ENCODE assay signal across 1 cellular context in genomic region chr1:56494306-56494705, GRCh38.
TF ChIP-seq lines count a peak whose summit lies in the region.

No MANE protein-coding gene starts in this region.

TF ChIP-seq in HepG2, 621 proteins besides CTCF, POLR2A, EP300 and RAD21 (continued from another document and continues in another):
- TF ChIP-seq ZHX1 (CRISPR knock-in tag; IDR thresholded peaks at IDR 0.05; ENCODE audit: low read depth) = no peak
- no peak for TF ChIP-seq HNRNPK (IDR thresholded peaks at IDR 0.05; ENCODE audit: low read depth, low read length, poor library complexity, severe bottlenecking)
- TF ChIP-seq EEA1 (CRISPR knock-in tag; IDR thresholded peaks at IDR 0.05; ENCODE audit: borderline replicate concordance) = no peak
- TF ChIP-seq MIER3 (CRISPR knock-in tag; IDR thresholded peaks at IDR 0.05; ENCODE audit: borderline replicate concordance) = 0 out of 2 replicates have a peak, but pooled peaks have one; percentile 59
- no peak for TF ChIP-seq THAP8 (CRISPR knock-in tag; IDR thresholded peaks at IDR 0.05; ENCODE audit: borderline replicate concordance)
- TF ChIP-seq SIX1 (CRISPR knock-in tag; IDR thresholded peaks at IDR 0.05; ENCODE audit: borderline replicate concordance) = peak; percentile 58; the same call in 1 of the 2 replicates
- TF ChIP-seq HMG20A (CRISPR knock-in tag; IDR thresholded peaks at IDR 0.05; ENCODE audit: borderline replicate concordance) = peak; percentile 95; the same call in 1 of the 2 replicates
- TF ChIP-seq ZNF549 (CRISPR knock-in tag; IDR thresholded peaks at IDR 0.05) = no peak
- TF ChIP-seq DMAP1 (CRISPR knock-in tag; IDR thresholded peaks at IDR 0.05) = peak; percentile 72; the same call in 1 of the 2 replicates
- TF ChIP-seq ZNF142 (CRISPR knock-in tag; IDR thresholded peaks at IDR 0.05) = peak; percentile 46; the same call in 1 of the 2 replicates
- TF ChIP-seq HNF1A (IDR thresholded peaks at IDR 0.05; ENCODE audit: low read depth) = peak; percentile 76
- peak; percentile 86; the same call in 1 of the 2 replicates for TF ChIP-seq HNF1A (CRISPR knock-in tag; IDR thresholded peaks at IDR 0.05; ENCODE audit: borderline replicate concordance)
- peak; percentile 96 for TF ChIP-seq PITX1 (CRISPR knock-in tag; IDR thresholded peaks at IDR 0.05)
- peak; percentile 88 for TF ChIP-seq HDAC2 (CRISPR knock-in tag; IDR thresholded peaks at IDR 0.05)
- TF ChIP-seq MTA1 (CRISPR knock-in tag; IDR thresholded peaks at IDR 0.05; ENCODE audit: borderline replicate concordance) = peak; percentile 68; the same call in 1 of the 2 replicates
- TF ChIP-seq EZH2 (conservative IDR thresholded peaks at IDR 0.05; ENCODE audit: low read depth, low read length) = no peak
- TF ChIP-seq ETS1 (CRISPR knock-in tag; IDR thresholded peaks at IDR 0.05) = no peak
- peak; percentile 88 for TF ChIP-seq NR2F6 (IDR thresholded peaks at IDR 0.05)
- peak; percentile 83 for TF ChIP-seq NR2F6 (CRISPR knock-in tag; IDR thresholded peaks at IDR 0.05)
- no peak for TF ChIP-seq PHF20 (CRISPR knock-in tag; IDR thresholded peaks at IDR 0.05)
- TF ChIP-seq ARID5B (CRISPR knock-in tag; IDR thresholded peaks at IDR 0.05) = peak; percentile 97
- TF ChIP-seq ZNF124 (CRISPR knock-in tag; IDR thresholded peaks at IDR 0.05) = peak; percentile 86
- TF ChIP-seq ZNF800 (CRISPR knock-in tag; IDR thresholded peaks at IDR 0.05) = peak; percentile 43; the same call in 1 of the 2 replicates
- TF ChIP-seq TFDP1 (CRISPR knock-in tag; IDR thresholded peaks at IDR 0.05; ENCODE audit: borderline replicate concordance) = peak; percentile 40; the same call in 1 of the 2 replicates
- peak; percentile 54; the same call in 1 of the 2 replicates for TF ChIP-seq ZNF691 (CRISPR knock-in tag; IDR thresholded peaks at IDR 0.05; ENCODE audit: borderline replicate concordance, low read depth)
- TF ChIP-seq IKZF1 (IDR thresholded peaks at IDR 0.05) = no peak
- peak; percentile 85 for TF ChIP-seq ZSCAN9 (CRISPR knock-in tag; IDR thresholded peaks at IDR 0.05; ENCODE audit: borderline replicate concordance)
- TF ChIP-seq ZNF761 (CRISPR knock-in tag; conservative IDR thresholded peaks at IDR 0.05) = 0 out of 2 replicates have a peak, but pooled peaks have one; percentile 66
- no peak for TF ChIP-seq ZFP41 (CRISPR knock-in tag; IDR thresholded peaks at IDR 0.05; ENCODE audit: borderline replicate concordance)
- 0 out of 2 replicates have a peak, but pooled peaks have one; percentile 73 for TF ChIP-seq KLF11 (CRISPR knock-in tag; IDR thresholded peaks at IDR 0.05)
- TF ChIP-seq ZNF766 (CRISPR knock-in tag; IDR thresholded peaks at IDR 0.05; ENCODE audit: borderline replicate concordance) = peak; percentile 73; the same call in 1 of the 2 replicates
